Comparison of ENCODE assay signal across 16 cellular contexts in genomic region chr12:76080017-76080728, GRCh38. TPM values are rescaled to one million over a fixed set of nuclear protein-coding genes. Genes with fewer than 3 reads are reported as not detected.
A peak's percentile ranks its signal among the peaks of the same experiment; 100 is the strongest.
DNase-seq lines count a peak whose midpoint lies in the region; ATAC-seq, FAIRE-seq and TF ChIP-seq lines count a peak whose summit lies in the region.
"Had no signal": no experiment of that assay in that cellular context is flagged by ENCODE, and none has a peak within 500 bp of the region (broad histone marks: within the 10 kb centered on the region; RNA-seq: fewer than 3 reads in every experiment).

No MANE protein-coding gene starts in this region.

- no peak overlapping the region for H3K18ac ChIP-seq in H1 (ENCODE audit: extremely low read depth, low read length)

- in situ Hi-C loops in GM23248 (cut with MboI) = no loop called here

- H3K23ac ChIP-seq in H1 (ENCODE audit: insufficient read length) = no peak overlapping the region

- no peak overlapping the region for H4K5ac ChIP-seq in H1 (ENCODE audit: insufficient read length, low read depth, low read length)

- no peak for TF ChIP-seq POLR2A in H1 (IDR thresholded peaks at IDR 0.05; ENCODE audit: control extremely low read depth in 1 of 2, low read depth in 2 of 2, low read length in 2 of 2)

- peaks cover 84% of the 10 kb centered on the region for H3K4me1 Mint-ChIP-seq in CD4-positive, alpha-beta T cell (ENCODE audit: low read depth)

- ATAC-seq in CD4-positive, alpha-beta T cell (ENCODE audit: poor library complexity) = no peak
- ATAC-seq in HG03354 (IDR thresholded peaks at IDR 0.05; ENCODE audit: poor library complexity, severe bottlenecking, unreplicated experiment) (no peak), GM21447 (IDR thresholded peaks at IDR 0.05; ENCODE audit: unreplicated experiment) (no peak)

- H3K9ac ChIP-seq in GM23248 (no peak overlapping the region), H1 (replicated peaks in 1 of 4; ENCODE audit: extremely low read depth in 1 of 4, low read depth in 3 of 4, low read length in 3 of 4) (no peak overlapping the region)

- TF ChIP-seq EP300 in H1 (IDR thresholded peaks at IDR 0.05; ENCODE audit: borderline replicate concordance in 1 of 2, low read depth in 2 of 2, low read length in 2 of 2) = no peak

- whole genome bisulfite sequencing in GM23248 (ENCODE audit: low coverage in 1 of 2, low lambda C conversion rate in 2 of 2, missing lambda C conversion rate in 2 of 2), 2 experiments = 97 to 100% methylated on average over 2 of the region's 2 CpGs
- WGBS in H1 (ENCODE audit: extremely low coverage in 1 of 2, insufficient coverage in 1 of 2, insufficient read length in 1 of 2, insufficient replicate concordance in 2 of 2, low coverage in 1 of 2, low lambda C conversion rate in 2 of 2, missing lambda C conversion rate in 1 of 2), 2 experiments = 95% methylated on average over 2 of the region's 2 CpGs; no CpG with 5 or more reads in 1 of the 2 experiments

- peaks cover 2% of the 10 kb centered on the region for H3K9me3 Mint-ChIP-seq in CD4-positive, alpha-beta T cell

- peak overlapping the region; percentile 67 for H3K4me3 Mint-ChIP-seq in CD4-positive, alpha-beta T cell

- no peak overlapping the region for H2AFZ ChIP-seq in GM23248
- no peak overlapping the region for H2AFZ ChIP-seq in H1 (ENCODE audit: low read length)

- H3K27me3 ChIP-seq in CD4-positive, alpha-beta T cell (ENCODE audit: control insufficient read depth, insufficient read depth, low read length) = no peaks in the 10 kb centered on the region
- H3K27me3 ChIP-seq in GM23248 (replicated peaks; ENCODE audit: insufficient read depth) (no peaks in the 10 kb centered on the region), H1 (replicated peaks in 1 of 4; ENCODE audit: control insufficient read depth in 3 of 4, extremely low read depth in 1 of 4, insufficient read depth in 3 of 4, low read length in 3 of 4) (no peaks in the 10 kb centered on the region)

- no peak overlapping the region for H2BK5ac ChIP-seq in H1 (ENCODE audit: low read depth, low read length)

- no peak overlapping the region for H3K4me3 ChIP-seq in GM23248
- peak overlapping the region in 1 of 4 experiments; percentile 3; a peak in 1 of 8 replicates for H3K4me3 ChIP-seq in H1 (ENCODE audit: extremely low read depth in 1 of 4, insufficient read depth in 2 of 4, low read depth in 3 of 4, low read length in 4 of 4)

- no peaks in the 10 kb centered on the region for H3K9me3 ChIP-seq in CD4-positive, alpha-beta T cell (ENCODE audit: control insufficient read depth, low read length)
- H3K9me3 ChIP-seq in GM23248 (ENCODE audit: low read depth) (no peaks in the 10 kb centered on the region), H1 (ENCODE audit: insufficient read depth in 2 of 2, low read depth in 1 of 2, low read length in 1 of 2) (no peaks in the 10 kb centered on the region)
- H3K9me3 ChIP-seq: neutrophil had no signal

- no peak overlapping the region for H3K14ac ChIP-seq in H1 (ENCODE audit: insufficient read length)

- H3K56ac ChIP-seq in H1 (replicated peaks; ENCODE audit: insufficient read length, low read depth, low read length) = no peak overlapping the region

- H3K4me2 ChIP-seq in GM23248 (ENCODE audit: unreplicated experiment) (no peak overlapping the region), H1 (ENCODE audit: insufficient read depth in 1 of 2, low read depth in 2 of 2, low read length in 2 of 2) (peak overlapping the region; percentile 24 to 56; a peak in 2 of 4 replicates)

- peaks cover 13% of the 10 kb centered on the region; the same call in 1 of the 2 replicates for H3K36me3 ChIP-seq in GM23248 (ENCODE audit: low read depth)
- H3K36me3 ChIP-seq in H1 (ENCODE audit: control insufficient read depth in 2 of 4, insufficient read depth in 4 of 4, low read length in 3 of 4) = peaks cover 0 to 28% (median 1%) of the 10 kb centered on the region in 4 experiments; a peak in 1 of 8 replicates
- H3K36me3 ChIP-seq: neutrophil had no signal

- peaks cover 10% of the 10 kb centered on the region for H3F3A ChIP-seq in GM23248 (ENCODE audit: insufficient read depth)

- no peak overlapping the region for H2BK12ac ChIP-seq in H1 (ENCODE audit: low read depth, low read length)

- FAIRE-seq in H1 (lab: Jason Lieb, UNC) = no peak

- H2BK20ac ChIP-seq in H1 (ENCODE audit: low read length) = no peak overlapping the region

- peaks cover 30% of the 10 kb centered on the region; the same call in 1 of the 2 replicates for H4K20me1 ChIP-seq in GM23248 (ENCODE audit: insufficient read depth)
- peaks cover 28 to 41% of the 10 kb centered on the region in 2 experiments for H4K20me1 ChIP-seq in H1 (replicated peaks in 1 of 2; ENCODE audit: control insufficient read depth in 1 of 2, insufficient read depth in 2 of 2, low read length in 2 of 2)

- CTCF ChIA-PET in CD4-positive, alpha-beta T cell (lab: Charles Lee) = no interaction called here
- CTCF ChIA-PET in H1 (lab: Charles Lee; ENCODE audit: partially characterized antibody) = interaction anchor here (0.5 to 2.4 kb wide), 13 partner anchors 11 to 265 kb away, joined by 3 to 7 read pairs (median 4); no protein-coding TSS in a partner anchor

- H3K27ac ChIP-seq in CD4-positive, alpha-beta T cell (ENCODE audit: low read depth, low read length) = no peak overlapping the region
- H3K27ac ChIP-seq in GM23248 (no peak overlapping the region), H1 (ENCODE audit: low read depth, low read length) (no peak overlapping the region)
- H3K27ac ChIP-seq: coronary artery, neutrophil, WERI-Rb-1 had no signal

- no peak overlapping the region for H2BK15ac ChIP-seq in H1 (ENCODE audit: low read length)

- no peak for TF ChIP-seq RAD21 in H1 (IDR thresholded peaks at IDR 0.05 in 1 of 2, conservative IDR thresholded peaks at IDR 0.05 in 1 of 2; ENCODE audit: low read depth in 2 of 2, low read length in 2 of 2)

- no peak for DNase-seq in CD4-positive, alpha-beta T cell
- DNase-seq in GM23248 (peak; percentile 16), NCI-H69 (lab: John Stamatoyannopoulos, UW) (peak; percentile 79), H1 (ENCODE audit: low read depth in 1 of 2, low spot score in 2 of 2) (no peak), T1000 (lab: John Stamatoyannopoulos, UW) (no peak), NCI-H2196 treated with DMSO at 0.1 percent for 48 hours (lab: John Stamatoyannopoulos, UW; ENCODE audit: unreplicated experiment) (no peak)
- DNase-seq: activated naive CD4-positive, alpha-beta T cell; NCI-H2171 treated with DMSO at 0.1 percent for 48 hours; SIG-M5; stimulated activated CD4-positive, alpha-beta T cell treated with anti-CD3 and anti-CD28 coated beads, Interleukin-12 subunit alpha, Interleukin-12 subunit beta, amount 100 ng/mL, for 4 hours; stimulated activated CD8-positive, alpha-beta memory T cell treated with anti-CD3 and anti-CD28 coated beads, Interleukin-4, amount 100 ng/mL, for 48 hours had no signal

- no peaks in the 10 kb centered on the region for H3K79me1 ChIP-seq in H1 (ENCODE audit: low read depth, low read length)

- H2AK5ac ChIP-seq in H1 (ENCODE audit: low read depth, low read length) = no peak overlapping the region

- no peak for TF ChIP-seq CTCF in CD4-positive, alpha-beta T cell (IDR thresholded peaks at IDR 0.05)
- TF ChIP-seq CTCF in H1 (IDR thresholded peaks at IDR 0.05; ENCODE audit: control extremely low read depth in 1 of 3, insufficient read depth in 1 of 3, low read depth in 1 of 3, low read length in 3 of 3) = no peak

- H3K27ac Mint-ChIP-seq in CD4-positive, alpha-beta T cell = no peak overlapping the region

- H3K4me1 ChIP-seq in GM23248 (ENCODE audit: insufficient read depth) (peaks cover 27% of the 10 kb centered on the region), H1 (replicated peaks in 1 of 4; ENCODE audit: control insufficient read depth in 3 of 4, insufficient read depth in 4 of 4, low read length in 3 of 4) (peaks cover 0 to 16% (median 10%) of the 10 kb centered on the region in 4 experiments; a peak in 5 of 7 replicates)

- H3K27me3 Mint-ChIP-seq in CD4-positive, alpha-beta T cell = no peaks in the 10 kb centered on the region

- POLR2A ChIA-PET in CD4-positive, alpha-beta T cell (lab: Charles Lee) = no interaction called here
- POLR2A ChIA-PET in H1 (lab: Charles Lee; ENCODE audit: partially characterized antibody) = interaction anchor here (1.0 to 4.7 kb wide), 12 partner anchors 8 to 569 kb away, joined by 3 to 21 read pairs (median 4); partner anchors contain the start of genes BBS10 and KRR1

- H2BK120ac ChIP-seq in H1 (replicated peaks; ENCODE audit: low read depth, low read length) = no peak overlapping the region

- H3K9me2 ChIP-seq in GM23248 (ENCODE audit: insufficient read depth) = no peaks in the 10 kb centered on the region

- intact Hi-C loops in CD4-positive, alpha-beta T cell (cut with DNase I, micrococcal nuclease) = loop anchor here (5.0 to 10.0 kb wide), 4 partner anchors 33 to 688 kb away; partner anchors contain the start of gene GLIPR1L2 (in 1 of the 2)

- H4K8ac ChIP-seq in H1 (ENCODE audit: extremely low read depth, insufficient read depth, low read length) = no peak overlapping the region

- peaks cover 2% of the 10 kb centered on the region; the same call in 1 of the 2 replicates for H3K23me2 ChIP-seq in H1 (ENCODE audit: low read depth, low read length)

- peaks cover 45% of the 10 kb centered on the region for H3K36me3 Mint-ChIP-seq in CD4-positive, alpha-beta T cell (ENCODE audit: low read depth)

- H4K91ac ChIP-seq in H1 (replicated peaks; ENCODE audit: insufficient read length, low read length) = no peak overlapping the region

- no peak overlapping the region for H3K4ac ChIP-seq in H1 (replicated peaks; ENCODE audit: insufficient read length, low read depth, low read length)

- H3K79me2 ChIP-seq in GM23248 (ENCODE audit: insufficient read depth) = peaks cover 91% of the 10 kb centered on the region
- H3K79me2 ChIP-seq in H1 (ENCODE audit: control insufficient read depth in 1 of 2, insufficient read depth in 2 of 2, low read length in 2 of 2) = peaks cover 78 to 90% of the 10 kb centered on the region in 2 experiments

RNA-seq across cellular contexts. Expression of gene NAP1L1, which starts 4.3 kb away (rescaled TPM):
- 100 to 1,000 TPM; 646 to 654 TPM for total RNA-seq in CD4-positive, alpha-beta T cell
- total RNA-seq in GM23248 (2014; rRNA removed; shearing (Covaris generic)) = 161 and 180 TPM in 2 replicates
- polyA plus RNA-seq in GM23248 (2016; fragmentation: Nextera tagmentation; extraction: Ambion mirVana) = 189 and 190 TPM in 2 replicates
- total RNA-seq in H1 (2021; fragmentation: NEBNext Ultra II Directional; extraction: Animal tissue kit (Norgen Biotek cat#: 25700)) = 1,114 and 1,159 TPM in 2 replicates
- 145 and 202 TPM in 2 replicates for polyA plus RNA-seq in H1 (2011; rRNA removed)
- polyA plus RNA-seq in H1 (2011; cell fraction: cytosol; rRNA removed) = 348 TPM
- 296 TPM for polyA plus RNA-seq in H1 (2011; cell fraction: nucleus; rRNA removed)
- 563 to 1,179 TPM (median 624 TPM) in 4 replicates for polyA plus RNA-seq in H1 (2012, experiment 1 of 2)
- polyA plus RNA-seq in H1 (2012, experiment 2 of 2) = 101 TPM
- polyA plus RNA-seq in H1 (2013, experiment 1 of 2) = 1,709 TPM
- polyA plus RNA-seq in H1 (2013, experiment 2 of 2) = 1,591 TPM
- polyA minus RNA-seq in H1 (2011; rRNA and poly(A)+ RNA removed) = 124 and 173 TPM in 2 replicates
- polyA minus RNA-seq in H1 (2011; cell fraction: cytosol; rRNA and poly(A)+ RNA removed) = 294 TPM
- polyA minus RNA-seq in H1 (2011; cell fraction: nucleus; rRNA and poly(A)+ RNA removed) = 600 TPM

RNA-seq across cellular contexts. Expression of gene PHLDA1, which starts 48.6 kb away (rescaled TPM):
- 1 to 10 TPM; 6.5 TPM for total RNA-seq in CD4-positive, alpha-beta T cell
- 35.7 and 36.7 TPM in 2 replicates for total RNA-seq in GM23248 (2014; rRNA removed; shearing (Covaris generic))
- polyA plus RNA-seq in GM23248 (2016; fragmentation: Nextera tagmentation; extraction: Ambion mirVana) (35.4 and 36.2 TPM in 2 replicates), H1 (2011; rRNA removed) (18.6 and 18.9 TPM in 2 replicates)
- 19.4 and 19.8 TPM in 2 replicates for total RNA-seq in H1 (2021; fragmentation: NEBNext Ultra II Directional; extraction: Animal tissue kit (Norgen Biotek cat#: 25700))
- 14.4 TPM for polyA plus RNA-seq in H1 (2011; cell fraction: cytosol; rRNA removed)
- 8.7 TPM for polyA plus RNA-seq in H1 (2011; cell fraction: nucleus; rRNA removed)
- 14.0 to 17.3 TPM (median 16.6 TPM) in 4 replicates for polyA plus RNA-seq in H1 (2012, experiment 1 of 2)
- polyA plus RNA-seq in H1 (2012, experiment 2 of 2) = 8.5 TPM
- polyA plus RNA-seq in H1 (2013, experiment 1 of 2) = 13.1 TPM
- polyA plus RNA-seq in H1 (2013, experiment 2 of 2) = 13.4 TPM
- 10.9 and 13.3 TPM in 2 replicates for polyA minus RNA-seq in H1 (2011; rRNA and poly(A)+ RNA removed)
- polyA minus RNA-seq in H1 (2011; cell fraction: cytosol; rRNA and poly(A)+ RNA removed) = 27.4 TPM
- polyA minus RNA-seq in H1 (2011; cell fraction: nucleus; rRNA and poly(A)+ RNA removed) = 19.7 TPM

Comparison
In these comparisons a context has a peak if more than half of its experiments do, and no peak if none do; other contexts are left out.
1. DNase-seq: peak in GM23248 (single experiment) and NCI-H69 (single experiment); none in CD4-positive, alpha-beta T cell (0 of 10), H1 (0 of 2), T1000 (single experiment) and NCI-H2196 treated with DMSO at 0.1 percent for 48 hours (single experiment).